Comparison of ENCODE assay signal across 36 cellular contexts in genomic region chr4:72305620-72306019, GRCh38.
A peak's percentile ranks its signal among the peaks of the same experiment; 100 is the strongest.
DNase-seq lines count a peak whose midpoint lies in the region; ATAC-seq, FAIRE-seq and TF ChIP-seq lines count a peak whose summit lies in the region.
"Had no signal": no experiment of that assay in that cellular context is flagged by ENCODE, and none has a peak within 500 bp of the region (broad histone marks: within the 10 kb centered on the region; RNA-seq: fewer than 3 reads in every experiment).

No MANE protein-coding gene starts in this region.

- H3K79me2 ChIP-seq in HepG2 (ENCODE audit: insufficient read depth, low read length) (no peaks in the 10 kb centered on the region), endothelial cell of umbilical vein (ENCODE audit: control insufficient read depth, insufficient read depth, low read length) (no peaks in the 10 kb centered on the region)

- H3K27me3 ChIP-seq in HepG2 (ENCODE audit: control insufficient read depth in 1 of 2, insufficient read depth in 2 of 2, low read length in 2 of 2) (no peaks in the 10 kb centered on the region), right lobe of liver (no peaks in the 10 kb centered on the region), endothelial cell of umbilical vein (ENCODE audit: control insufficient read depth in 2 of 2, insufficient read depth in 2 of 2, low read length in 2 of 2) (no peaks in the 10 kb centered on the region), BE2C (no peaks in the 10 kb centered on the region)
- H3K27me3 ChIP-seq: BLaER1; BLaER1 treated with 17β-estradiol and CSF1 and Interleukin-3, amounts not matched to agents 10 nM and 100 nM had no signal

- no peak for TF ChIP-seq CTCF in HepG2 (CRISPR knock-in tag; IDR thresholded peaks at IDR 0.05)
- TF ChIP-seq CTCF in right lobe of liver (IDR thresholded peaks at IDR 0.05), result no peak
- TF ChIP-seq CTCF in endothelial cell of umbilical vein (IDR thresholded peaks at IDR 0.05; ENCODE audit: extremely low read depth in 1 of 2, insufficient read depth in 1 of 2, low read depth in 1 of 2, low read length in 2 of 2), result no peak
- no peak for TF ChIP-seq CTCF in BE2C (IDR thresholded peaks at IDR 0.05; ENCODE audit: low read depth, low read length)
- no peak for TF ChIP-seq CTCF in RWPE1 (conservative IDR thresholded peaks at IDR 0.05; ENCODE audit: low read depth)

- ATAC-seq in HepG2, result no peak
- no peak for ATAC-seq in right lobe of liver
- ATAC-seq in activated naive CD4-positive, alpha-beta T cell treated with anti-CD3 and anti-CD28 coated beads, Interleukin-2, amount 50 U/mL, for 72 hours, result no peak
- ATAC-seq: A549; CD8-positive, alpha-beta T cell had no signal

- no peaks in the 10 kb centered on the region for H3K9me1 ChIP-seq in endothelial cell of umbilical vein (replicated peaks; ENCODE audit: control insufficient read depth, extremely low read depth, insufficient read depth, low read length)

- 79% methylated on average over 9 of the region's 9 CpGs for WGBS in HepG2 (ENCODE audit: low lambda C conversion rate)
- 88% methylated on average over 9 of the region's 9 CpGs for WGBS in right lobe of liver (ENCODE audit: insufficient coverage, low coverage, low lambda C conversion rate, missing lambda C conversion rate)

- H3K9me3 Mint-ChIP-seq in activated naive CD4-positive, alpha-beta T cell treated with anti-CD3 and anti-CD28 coated beads, Interleukin-2, amount 50 U/mL, for 72 hours, result no peaks in the 10 kb centered on the region
- H3K9me3 Mint-ChIP-seq: CD14-positive monocyte; CD4-positive, alpha-beta memory T cell; CD4-positive, alpha-beta T cell; CD4-positive, CD25-positive, alpha-beta regulatory T cell; CD8-positive, alpha-beta memory T cell; CD8-positive, alpha-beta T cell had no signal

- H3K4me2 ChIP-seq in HepG2 (ENCODE audit: low read depth, low read length) (no peak overlapping the region), endothelial cell of umbilical vein (ENCODE audit: insufficient read depth, low read length) (no peak overlapping the region)
- H3K4me2 ChIP-seq: A549; BLaER1; BLaER1 treated with 17β-estradiol and CSF1 and Interleukin-3, amounts not matched to agents 10 nM and 100 nM had no signal

- H2AFZ ChIP-seq in HepG2 (ENCODE audit: low read length) (no peak overlapping the region), endothelial cell of umbilical vein (ENCODE audit: low read depth, low read length) (no peak overlapping the region)

- intact Hi-C loops in HepG2 (cut with micrococcal nuclease; ENCODE audit: unreplicated experiment), result loop anchor here (10.0 kb wide), 1 partner anchor 1701 kb away; no protein-coding TSS in a partner anchor
- intact Hi-C loops in right lobe of liver (cut with DNase I), result no loop called here
- intact Hi-C loops in endothelial cell of umbilical vein (cut with micrococcal nuclease), result loop anchor here (10.0 kb wide), 1 partner anchor 1121 kb away; no protein-coding TSS in a partner anchor

- dilution Hi-C loops in endothelial cell of umbilical vein (cut with MboI; ENCODE audit: extremely low pct_ligation_motif_present, low sequenced_read_pairs), result no loop called here

- BruUV-seq in HepG2 (replicated peaks; lab: Mats Ljungman, UMichigan) (no TSS peak), endothelial cell of umbilical vein (replicated peaks; lab: Mats Ljungman, UMichigan) (no TSS peak)

- CTCF ChIA-PET in HepG2 (lab: Yijun Ruan, JAX; ENCODE audit: low intra/inter-chr PET ratio, low total read pairs) (no interaction called here), endothelial cell of umbilical vein (lab: Charles Lee) (interaction anchor here (2.1 to 4.3 kb wide), 4 partner anchors 10 to 20 kb away, joined by 8 to 40 read pairs (median 29); no protein-coding TSS in a partner anchor), RWPE1 (lab: Yijun Ruan, JAX) (interaction anchor here (0.6 kb wide), 1 partner anchor 577 kb away, joined by 6 read pairs; no protein-coding TSS in a partner anchor)

- H3K27ac ChIP-seq in HepG2 (ENCODE audit: extremely low read length, insufficient read depth, low read length) (no peak overlapping the region), right lobe of liver (no peak overlapping the region), endothelial cell of umbilical vein (ENCODE audit: insufficient read depth, low read depth, low read length) (no peak overlapping the region), RWPE1 (no peak overlapping the region)
- H3K27ac ChIP-seq: 22Rv1; A549; BLaER1; BLaER1 treated with 17β-estradiol and CSF1 and Interleukin-3, amounts not matched to agents 10 nM and 100 nM; C4-2B had no signal

- TF ChIP-seq EP300 in HepG2 (IDR thresholded peaks at IDR 0.05; ENCODE audit: low read depth in 2 of 2, low read length in 2 of 2) (no peak), HepG2 (CRISPR knock-in tag; IDR thresholded peaks at IDR 0.05; ENCODE audit: borderline replicate concordance) (no peak)

- no peaks in the 10 kb centered on the region for H3K36me3 Mint-ChIP-seq in activated naive CD4-positive, alpha-beta T cell treated with anti-CD3 and anti-CD28 coated beads, Interleukin-2, amount 50 U/mL, for 72 hours
- H3K36me3 Mint-ChIP-seq: CD14-positive monocyte; CD4-positive, alpha-beta memory T cell; CD4-positive, CD25-positive, alpha-beta regulatory T cell; CD8-positive, alpha-beta memory T cell; CD8-positive, alpha-beta T cell had no signal

- in situ Hi-C loops in HepG2 (cut with HindIII; ENCODE audit: extremely low pct_ligation_motif_present, low pct_unique_long_range_greater_than_20kb), result loop anchor here (25.0 kb wide), 1 partner anchor 707 kb away; no protein-coding TSS in a partner anchor

- no peaks in the 10 kb centered on the region for H3K9me3 ChIP-seq in HepG2 (ENCODE audit: low read length)
- no peaks in the 10 kb centered on the region for H3K9me3 ChIP-seq in right lobe of liver
- H3K9me3 ChIP-seq in endothelial cell of umbilical vein (replicated peaks; ENCODE audit: control insufficient read depth, insufficient read depth, low read length), result no peaks in the 10 kb centered on the region
- no peaks in the 10 kb centered on the region for H3K9me3 ChIP-seq in BE2C
- H3K9me3 ChIP-seq: A549; BLaER1; BLaER1 treated with 17β-estradiol and CSF1 and Interleukin-3, amounts not matched to agents 10 nM and 100 nM; Caco-2 had no signal

- no peaks in the 10 kb centered on the region for H3K4me1 ChIP-seq in HepG2 (ENCODE audit: insufficient read depth, low read length)
- no peaks in the 10 kb centered on the region for H3K4me1 ChIP-seq in right lobe of liver
- H3K4me1 ChIP-seq in endothelial cell of umbilical vein (ENCODE audit: control insufficient read depth, extremely low read depth, insufficient read depth, low read length), result no peaks in the 10 kb centered on the region
- H3K4me1 ChIP-seq in BE2C, result no peaks in the 10 kb centered on the region
- H3K4me1 ChIP-seq: A549; BLaER1; BLaER1 treated with 17β-estradiol and CSF1 and Interleukin-3, amounts not matched to agents 10 nM and 100 nM; Caco-2 had no signal

- H3K27ac Mint-ChIP-seq in activated naive CD4-positive, alpha-beta T cell treated with anti-CD3 and anti-CD28 coated beads, Interleukin-2, amount 50 U/mL, for 72 hours, result no peak overlapping the region
- H3K27ac Mint-ChIP-seq: B cell; CD14-positive monocyte; CD4-positive, alpha-beta memory T cell; CD4-positive, alpha-beta T cell; CD4-positive, CD25-positive, alpha-beta regulatory T cell; CD8-positive, alpha-beta memory T cell; CD8-positive, alpha-beta T cell had no signal

- H3K4me3 ChIP-seq in HepG2 (replicated peaks in 1 of 3; ENCODE audit: insufficient read depth in 1 of 3, low read depth in 2 of 3, low read length in 3 of 3) (no peak overlapping the region), right lobe of liver (no peak overlapping the region), endothelial cell of umbilical vein (replicated peaks in 1 of 3; ENCODE audit: insufficient read depth in 1 of 3, low read depth in 1 of 3, low read length in 3 of 3) (no peak overlapping the region), BE2C (ENCODE audit: low read depth, low read length) (no peak overlapping the region)
- H3K4me3 ChIP-seq: A549; BLaER1; BLaER1 treated with 17β-estradiol and CSF1 and Interleukin-3, amounts not matched to agents 10 nM and 100 nM had no signal

- no peak for DNase-seq in HepG2 (ENCODE audit: low spot score)
- no peak for DNase-seq in right lobe of liver
- no peak for DNase-seq in GM12891 (ENCODE audit: insufficient read length, low spot score)
- DNase-seq in endothelial cell of umbilical vein (ENCODE audit: low read depth, low spot score), result no peak
- no peak for DNase-seq in urothelium cell line (ENCODE audit: low spot score)
- no peak for DNase-seq in BE2C
- no peak for DNase-seq in activated naive CD4-positive, alpha-beta T cell treated with anti-CD3 and anti-CD28 coated beads, Interleukin-2, amount 50 U/mL, for 72 hours (ENCODE audit: low spot score in 2 of 2)
- no peak for DNase-seq in RWPE1 (ENCODE audit: low spot score)
- DNase-seq: 8988T; ACHN; AML-193; C1 segment of cervical spinal cord; Caco-2; Calu3; CD4-positive, alpha-beta memory T cell; CD4-positive, alpha-beta T cell; CD4-positive, CD25-positive, alpha-beta regulatory T cell; CD8-positive, alpha-beta memory T cell; CD8-positive, alpha-beta T cell; COR-L47; DMS 273 treated with DMSO at 0.1 percent for 48 hours; DMS153; DMS53; DMS79; DMS79 treated with DMSO at 0.1 percent for 48 hours; DND-41; EL had no signal

- FAIRE-seq in HepG2 (lab: Jason Lieb, UNC) (no peak), GM12891 (lab: Jason Lieb, UNC) (peak; percentile 33), endothelial cell of umbilical vein (lab: Jason Lieb, UNC) (no peak), urothelium cell line (lab: Jason Lieb, UNC) (peak; percentile 77)
- FAIRE-seq: A204.1, A549, D721Med had no signal

- TF ChIP-seq POLR2A in HepG2 (IDR thresholded peaks at IDR 0.05; ENCODE audit: insufficient read depth in 1 of 2, low read depth in 2 of 2, low read length in 2 of 2) (no peak), right lobe of liver (IDR thresholded peaks at IDR 0.05) (no peak), GM12891 (IDR thresholded peaks at IDR 0.05; ENCODE audit: low read depth, low read length) (no peak), endothelial cell of umbilical vein (IDR thresholded peaks at IDR 0.05; ENCODE audit: low read depth, low read length) (no peak)

- H3K36me3 ChIP-seq in HepG2 (replicated peaks in 1 of 2; ENCODE audit: control insufficient read depth in 1 of 2, insufficient read depth in 2 of 2, low read length in 2 of 2) (no peaks in the 10 kb centered on the region), right lobe of liver (no peaks in the 10 kb centered on the region), endothelial cell of umbilical vein (ENCODE audit: control insufficient read depth in 2 of 2, extremely low read depth in 1 of 2, insufficient read depth in 2 of 2, low read length in 2 of 2) (no peaks in the 10 kb centered on the region), BE2C (no peaks in the 10 kb centered on the region; the same call in 1 of the 2 replicates)
- H3K36me3 ChIP-seq: BLaER1; BLaER1 treated with 17β-estradiol and CSF1 and Interleukin-3, amounts not matched to agents 10 nM and 100 nM had no signal

- POLR2A ChIA-PET in HepG2 (lab: Yijun Ruan, JAX) (no interaction called here), endothelial cell of umbilical vein (lab: Charles Lee) (no interaction called here), RWPE1 (lab: Yijun Ruan, JAX; ENCODE audit: low non-redundant PET) (no interaction called here)

- H3K9ac ChIP-seq in HepG2 (ENCODE audit: insufficient read depth, low read depth, low read length) (no peak overlapping the region), endothelial cell of umbilical vein (replicated peaks; ENCODE audit: extremely low read depth, insufficient read depth, low read length) (no peak overlapping the region)
- H3K9ac ChIP-seq: BLaER1; BLaER1 treated with 17β-estradiol and CSF1 and Interleukin-3, amounts not matched to agents 10 nM and 100 nM had no signal

- H4K20me1 ChIP-seq in HepG2 (ENCODE audit: insufficient read depth, low read length) (no peaks in the 10 kb centered on the region), endothelial cell of umbilical vein (replicated peaks; ENCODE audit: control insufficient read depth, extremely low read depth, insufficient read depth, low read length) (no peaks in the 10 kb centered on the region)
- H4K20me1 ChIP-seq: BLaER1; BLaER1 treated with 17β-estradiol and CSF1 and Interleukin-3, amounts not matched to agents 10 nM and 100 nM had no signal

- no peak for TF ChIP-seq RAD21 in HepG2 (CRISPR knock-in tag; IDR thresholded peaks at IDR 0.05)

Comparison
In these comparisons a context has a peak if more than half of its experiments do, and no peak if none do; other contexts are left out.
1. intact Hi-C loops: an anchor here in HepG2 (10.0 kb wide) and endothelial cell of umbilical vein (10.0 kb wide); none called in right lobe of liver.